ENCODE assay signal across 1 cellular context in the genomic region with DNA sequence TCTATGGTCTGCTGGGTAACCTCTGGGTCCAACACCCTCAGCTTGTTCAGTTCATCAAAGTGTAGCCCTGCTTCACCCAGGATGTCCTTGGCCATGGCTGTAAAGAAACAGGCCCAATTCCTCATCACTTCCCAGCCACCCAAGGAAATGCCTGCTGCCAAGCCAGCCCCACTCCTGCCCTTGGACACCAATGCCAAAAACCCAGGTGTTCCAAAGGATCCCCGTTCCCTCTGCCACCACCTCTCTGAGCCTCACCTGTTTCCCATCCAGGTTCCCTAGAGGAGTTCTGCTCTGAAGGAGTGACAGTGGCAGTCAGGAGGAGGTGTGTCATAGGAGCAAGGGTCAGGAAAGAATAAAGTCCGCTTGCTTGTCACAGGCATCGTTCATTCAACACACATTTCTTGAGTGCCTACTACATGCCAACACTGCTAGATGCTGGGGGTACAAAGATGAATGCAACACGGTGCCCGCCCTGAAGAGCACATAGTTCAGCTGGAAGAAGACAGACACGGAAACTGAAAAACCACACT.
TF ChIP-seq lines count a peak whose summit lies in the region.

No MANE protein-coding gene starts in this region.

TF ChIP-seq in SK-N-SH treated with all-trans-retinoic acid at 6 μM for 48 hours, 23 proteins besides CTCF, POLR2A, EP300 and RAD21 (continued from another document):
- TF ChIP-seq, protein P1, sequence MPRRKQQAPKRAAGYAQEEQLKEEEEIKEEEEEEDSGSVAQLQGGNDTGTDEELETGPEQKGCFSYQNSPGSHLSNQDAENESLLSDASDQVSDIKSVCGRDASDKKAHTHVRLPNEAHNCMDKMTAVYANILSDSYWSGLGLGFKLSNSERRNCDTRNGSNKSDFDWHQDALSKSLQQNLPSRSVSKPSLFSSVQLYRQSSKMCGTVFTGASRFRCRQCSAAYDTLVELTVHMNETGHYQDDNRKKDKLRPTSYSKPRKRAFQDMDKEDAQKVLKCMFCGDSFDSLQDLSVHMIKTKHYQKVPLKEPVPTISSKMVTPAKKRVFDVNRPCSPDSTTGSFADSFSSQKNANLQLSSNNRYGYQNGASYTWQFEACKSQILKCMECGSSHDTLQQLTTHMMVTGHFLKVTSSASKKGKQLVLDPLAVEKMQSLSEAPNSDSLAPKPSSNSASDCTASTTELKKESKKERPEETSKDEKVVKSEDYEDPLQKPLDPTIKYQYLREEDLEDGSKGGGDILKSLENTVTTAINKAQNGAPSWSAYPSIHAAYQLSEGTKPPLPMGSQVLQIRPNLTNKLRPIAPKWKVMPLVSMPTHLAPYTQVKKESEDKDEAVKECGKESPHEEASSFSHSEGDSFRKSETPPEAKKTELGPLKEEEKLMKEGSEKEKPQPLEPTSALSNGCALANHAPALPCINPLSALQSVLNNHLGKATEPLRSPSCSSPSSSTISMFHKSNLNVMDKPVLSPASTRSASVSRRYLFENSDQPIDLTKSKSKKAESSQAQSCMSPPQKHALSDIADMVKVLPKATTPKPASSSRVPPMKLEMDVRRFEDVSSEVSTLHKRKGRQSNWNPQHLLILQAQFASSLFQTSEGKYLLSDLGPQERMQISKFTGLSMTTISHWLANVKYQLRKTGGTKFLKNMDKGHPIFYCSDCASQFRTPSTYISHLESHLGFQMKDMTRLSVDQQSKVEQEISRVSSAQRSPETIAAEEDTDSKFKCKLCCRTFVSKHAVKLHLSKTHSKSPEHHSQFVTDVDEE (CRISPR knock-in tag; IDR thresholded peaks at IDR 0.05) = no peak
- TF ChIP-seq ZNF70 (CRISPR knock-in tag; IDR thresholded peaks at IDR 0.05) (no peak), ISL1 (CRISPR knock-in tag; IDR thresholded peaks at IDR 0.05) (no peak), GLIS3 (CRISPR knock-in tag; IDR thresholded peaks at IDR 0.05) (no peak), SNAI2 (CRISPR knock-in tag; IDR thresholded peaks at IDR 0.05) (no peak), ZNF565 (CRISPR knock-in tag; conservative IDR thresholded peaks at IDR 0.05; ENCODE audit: low read depth) (no peak), ZFP3 (CRISPR knock-in tag; IDR thresholded peaks at IDR 0.05) (no peak)
